In the genomic region with DNA sequence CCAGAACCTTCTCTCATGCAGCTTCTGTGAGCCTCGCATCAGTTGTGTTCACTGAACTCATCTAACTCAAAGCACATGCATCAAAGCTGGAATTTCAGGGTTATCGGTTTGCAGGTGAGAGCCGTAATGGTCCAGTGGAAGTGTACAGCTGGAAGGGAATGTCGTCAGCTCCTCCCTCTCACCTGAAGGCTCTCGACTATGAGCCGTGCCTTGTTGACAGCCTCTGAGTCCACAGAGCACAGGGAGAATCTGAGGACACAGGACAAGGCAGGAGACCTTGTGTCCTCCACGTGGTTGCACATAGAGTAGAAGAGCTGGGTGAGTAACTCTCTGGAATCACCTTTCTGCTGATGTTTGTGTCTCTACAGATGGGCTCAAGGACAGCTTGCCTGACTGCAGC, we compare ENCODE assay signal across 28 cellular contexts. TPM values are rescaled to one million over a fixed set of nuclear protein-coding genes. Genes with fewer than 3 reads are reported as not detected.
"Had no signal": no experiment of that assay in that cellular context is flagged by ENCODE, and none has a peak within 500 bp of the region (broad histone marks: within the 10 kb centered on the region; RNA-seq: fewer than 3 reads in every experiment).

No MANE protein-coding gene starts in this region.

- H3K4me1 ChIP-seq: gastroesophageal sphincter, stomach, suprapubic skin, tibial nerve had no signal

- ATAC-seq: effector memory CD8-positive, alpha-beta T cell; gastroesophageal sphincter; left ventricle myocardium superior; sciatic nerve; stimulated activated memory B cell treated with anti-CD40 and anti-IgM and Interleukin-4, amounts not matched to agents 10 μg/mL and 1 μg/mL and 100 μg/mL, for 72 hours had no signal

- H3K4me3 ChIP-seq: gastroesophageal sphincter, hepatocyte, skin epidermis, stomach, suprapubic skin, tibial nerve had no signal

- DNase-seq: activated CD4-positive, alpha-beta T cell treated with anti-CD3 and anti-CD28 coated beads for 4 hours; activated CD4-positive, alpha-beta T cell treated with anti-CD3 and anti-CD28 coated beads, Interleukin-2, amount 50 U/mL, for 48 hours; activated CD8-positive, alpha-beta memory T cell treated with anti-CD3 and anti-CD28 coated beads for 24 hours; activated effector memory CD4-positive, alpha-beta T cell treated with Interleukin-2 at 50 U/mL for 16 hours; activated naive CD4-positive, alpha-beta T cell treated with anti-CD3 and anti-CD28 coated beads for 36 hours; activated naive CD8-positive, alpha-beta T cell treated with anti-CD3 and anti-CD28 coated beads for 36 hours; brain microvascular endothelial cell; caudate nucleus; cortex of kidney; effector memory CD8-positive, alpha-beta T cell; islet precursor cell; left ventricle myocardium superior; retina; stimulated activated CD4-positive, alpha-beta T cell treated with anti-CD3 and anti-CD28 coated beads, Interleukin-12 subunit alpha, Interleukin-12 subunit beta, amount 100 ng/mL, for 4 hours; stimulated activated CD4-positive, alpha-beta T cell treated with anti-CD3 and anti-CD28 coated beads, Interleukin-4, amount 100 ng/mL, for 4 hours; stimulated activated CD8-positive, alpha-beta memory T cell treated with anti-CD3 and anti-CD28 coated beads, Interleukin-4, amount 100 ng/mL, for 48 hours; stomach had no signal

- H3K36me3 ChIP-seq: brain microvascular endothelial cell, gastroesophageal sphincter, stomach, suprapubic skin, tibial nerve had no signal

- H3K4me2 ChIP-seq: hepatocyte had no signal

- H3K27me3 ChIP-seq: brain microvascular endothelial cell, gastroesophageal sphincter, hepatocyte, stomach, suprapubic skin, tibial nerve had no signal

- H2AFZ ChIP-seq: hepatocyte had no signal

- H3K27ac ChIP-seq: brain microvascular endothelial cell, gastroesophageal sphincter, hepatocyte, skin epidermis, stomach, suprapubic skin, tibial nerve, VCaP had no signal

- H3K9me3 ChIP-seq: gastroesophageal sphincter, stomach, suprapubic skin, tibial nerve had no signal

RNA-seq across cellular contexts. Expression of gene PROP1, which starts 38.8 kb away (rescaled TPM):
- polyA plus RNA-seq: endothelial cell of umbilical vein, esophagus, fibroblast of lung, stomach had no signal
